8 cellular contexts compared by ENCODE assay signal in genomic region chr1:203126866-203127671, GRCh38. TPM values are rescaled to one million over a fixed set of nuclear protein-coding genes. Genes with fewer than 3 reads are reported as not detected.
DNase-seq lines count a peak whose midpoint lies in the region; TF ChIP-seq lines count a peak whose summit lies in the region.

No MANE protein-coding gene starts in this region.

- peak; percentile 3 for DNase-seq in activated CD4-positive, alpha-beta T cell treated with anti-CD3 and anti-CD28 coated beads, Interleukin-2, amount 10 ng/mL, durations not matched to agents 7 days and 5 days
- no peak for DNase-seq in activated CD4-positive, alpha-beta T cell treated with anti-CD3 and anti-CD28 coated beads, Interleukin-2, amount 50 U/mL, for 1 hour
- peak; percentile 50 for DNase-seq in WERI-Rb-1
- DNase-seq in kidney tubule cell (ENCODE audit: low spot score) = peak; percentile 22
- DNase-seq in suprapubic skin (ENCODE audit: low spot score in 2 of 2) = peak in 1 of 2 donors; percentile 47
- DNase-seq in UCSD-AML1 (lab: John Stamatoyannopoulos, UW; ENCODE audit: unreplicated experiment) = no peak
- no peak for DNase-seq in NCI-H2227 treated with DMSO at 0.1 percent for 48 hours (lab: John Stamatoyannopoulos, UW)
- no peak for DNase-seq in NCI-H446 treated with DMSO at 0.1 percent for 48 hours (lab: John Stamatoyannopoulos, UW)

- POLR2A ChIA-PET in activated CD4-positive, alpha-beta T cell treated with anti-CD3 and anti-CD28 coated beads, Interleukin-2, amount 10 ng/mL, durations not matched to agents 7 days and 5 days (lab: Charles Lee) = no interaction called here

- H3K4me1 Mint-ChIP-seq in activated CD4-positive, alpha-beta T cell treated with anti-CD3 and anti-CD28 coated beads, Interleukin-2, amount 10 ng/mL, durations not matched to agents 7 days and 5 days = peaks cover 4% of the 10 kb centered on the region

- H3K27me3 ChIP-seq in WERI-Rb-1 (ENCODE audit: insufficient read depth, low read depth, severe bottlenecking) = no peaks in the 10 kb centered on the region
- peaks cover 53% of the 10 kb centered on the region for H3K27me3 ChIP-seq in suprapubic skin

- H3K27ac ChIP-seq in WERI-Rb-1 = peak overlapping the region; percentile 7
- H3K27ac ChIP-seq in suprapubic skin = no peak overlapping the region

- H3K9me3 Mint-ChIP-seq in activated CD4-positive, alpha-beta T cell treated with anti-CD3 and anti-CD28 coated beads, Interleukin-2, amount 10 ng/mL, durations not matched to agents 7 days and 5 days = no peaks in the 10 kb centered on the region

- CTCF ChIA-PET in activated CD4-positive, alpha-beta T cell treated with anti-CD3 and anti-CD28 coated beads, Interleukin-2, amount 10 ng/mL, durations not matched to agents 7 days and 5 days (lab: Charles Lee) = interaction anchor here (1.2 to 2.6 kb wide), 2 partner anchors 9 to 140 kb away, joined by 3 to 9 read pairs; no protein-coding TSS in a partner anchor

- H3K4me3 Mint-ChIP-seq in activated CD4-positive, alpha-beta T cell treated with anti-CD3 and anti-CD28 coated beads, Interleukin-2, amount 10 ng/mL, durations not matched to agents 7 days and 5 days = no peak overlapping the region

- H3K36me3 Mint-ChIP-seq in activated CD4-positive, alpha-beta T cell treated with anti-CD3 and anti-CD28 coated beads, Interleukin-2, amount 10 ng/mL, durations not matched to agents 7 days and 5 days (ENCODE audit: low read depth) = no peaks in the 10 kb centered on the region

- peaks cover 55% of the 10 kb centered on the region for H3K27me3 Mint-ChIP-seq in activated CD4-positive, alpha-beta T cell treated with anti-CD3 and anti-CD28 coated beads, Interleukin-2, amount 10 ng/mL, durations not matched to agents 7 days and 5 days

- no peak for TF ChIP-seq EP300 in suprapubic skin (IDR thresholded peaks at IDR 0.05)

- H3K4me3 ChIP-seq in WERI-Rb-1 (ENCODE audit: low read depth, low read length) (peak overlapping the region; percentile 73), suprapubic skin (peak overlapping the region; percentile 49)

- H3K4me1 ChIP-seq in suprapubic skin = peaks cover 23% of the 10 kb centered on the region

- H3K27ac Mint-ChIP-seq in activated CD4-positive, alpha-beta T cell treated with anti-CD3 and anti-CD28 coated beads, Interleukin-2, amount 10 ng/mL, durations not matched to agents 7 days and 5 days = no peak overlapping the region

- WGBS in suprapubic skin = 28% methylated on average over 8 of the region's 12 CpGs

- peaks cover 29% of the 10 kb centered on the region for H3K36me3 ChIP-seq in WERI-Rb-1
- H3K36me3 ChIP-seq in suprapubic skin = no peaks in the 10 kb centered on the region

- H3K9me3 ChIP-seq in WERI-Rb-1 (ENCODE audit: severe bottlenecking) = no peaks in the 10 kb centered on the region
- H3K9me3 ChIP-seq in suprapubic skin = no peaks in the 10 kb centered on the region

- TF ChIP-seq POLR2A in suprapubic skin (IDR thresholded peaks at IDR 0.05) = no peak

- no peak for TF ChIP-seq CTCF in WERI-Rb-1 (IDR thresholded peaks at IDR 0.05; ENCODE audit: low read depth, low read length)
- no peak for TF ChIP-seq CTCF in suprapubic skin (IDR thresholded peaks at IDR 0.05)

RNA-seq across cellular contexts. Expression of gene ADORA1, which starts 0.5 kb away (rescaled TPM):
- not detected for total RNA-seq in activated CD4-positive, alpha-beta T cell treated with anti-CD3 and anti-CD28 coated beads, Interleukin-2, amount 10 ng/mL, durations not matched to agents 7 days and 5 days
- total RNA-seq in suprapubic skin = 1 to 10 TPM; 3.4 to 8.2 (median 5.6) TPM

RNA-seq across cellular contexts. Expression of gene MYOG, which starts 41.3 kb away (rescaled TPM):
- not detected for total RNA-seq in activated CD4-positive, alpha-beta T cell treated with anti-CD3 and anti-CD28 coated beads, Interleukin-2, amount 10 ng/mL, durations not matched to agents 7 days and 5 days
- total RNA-seq in suprapubic skin = not detected

RNA-seq across cellular contexts. Expression of gene MYBPH, which starts 48.6 kb away (rescaled TPM):
- total RNA-seq in activated CD4-positive, alpha-beta T cell treated with anti-CD3 and anti-CD28 coated beads, Interleukin-2, amount 10 ng/mL, durations not matched to agents 7 days and 5 days = not detected
- under 1 TPM in 1 of 4 donors, not detected in 3; 0.26 TPM for total RNA-seq in suprapubic skin

RNA-seq across cellular contexts. Expression of gene CHI3L1, which starts 59.4 kb away (rescaled TPM):
- not detected for total RNA-seq in activated CD4-positive, alpha-beta T cell treated with anti-CD3 and anti-CD28 coated beads, Interleukin-2, amount 10 ng/mL, durations not matched to agents 7 days and 5 days
- 100 to 1,000 TPM; 100 to 257 (median 128) TPM for total RNA-seq in suprapubic skin

Comparison
In these comparisons a context has a peak if more than half of its experiments do, and no peak if none do; other contexts are left out.
1. DNase-seq: peak in activated CD4-positive, alpha-beta T cell treated with anti-CD3 and anti-CD28 coated beads, Interleukin-2, amount 10 ng/mL, durations not matched to agents 7 days and 5 days (single experiment), WERI-Rb-1 (single experiment) and kidney tubule cell (single experiment); none in activated CD4-positive, alpha-beta T cell treated with anti-CD3 and anti-CD28 coated beads, Interleukin-2, amount 50 U/mL, for 1 hour (single experiment), UCSD-AML1 (single experiment), NCI-H2227 treated with DMSO at 0.1 percent for 48 hours (single experiment) and NCI-H446 treated with DMSO at 0.1 percent for 48 hours (single experiment).
2. RNA of gene ADORA1, which starts 0.5 kb away (total RNA-seq): 3.4 to 8.2 TPM in suprapubic skin; not detected in activated CD4-positive, alpha-beta T cell treated with anti-CD3 and anti-CD28 coated beads, Interleukin-2, amount 10 ng/mL, durations not matched to agents 7 days and 5 days; every median in the first group is over 4 times any median in the second.